Comparison of ENCODE assay signal across 1 cellular context in genomic region chr12:64889434-64890216, GRCh38.
TF ChIP-seq lines count a peak whose summit lies in the region.

No MANE protein-coding gene starts in this region.

TF ChIP-seq in A549, 52 proteins besides CTCF, POLR2A, EP300 and RAD21 (continued from another document):
- TF ChIP-seq TP53 (CRISPR knock-in tag; IDR thresholded peaks at IDR 0.05) (no peak), FOSB (CRISPR knock-in tag; IDR thresholded peaks at IDR 0.05) (no peak)
